Comparison of ENCODE assay signal across 23 cellular contexts in the genomic region with DNA sequence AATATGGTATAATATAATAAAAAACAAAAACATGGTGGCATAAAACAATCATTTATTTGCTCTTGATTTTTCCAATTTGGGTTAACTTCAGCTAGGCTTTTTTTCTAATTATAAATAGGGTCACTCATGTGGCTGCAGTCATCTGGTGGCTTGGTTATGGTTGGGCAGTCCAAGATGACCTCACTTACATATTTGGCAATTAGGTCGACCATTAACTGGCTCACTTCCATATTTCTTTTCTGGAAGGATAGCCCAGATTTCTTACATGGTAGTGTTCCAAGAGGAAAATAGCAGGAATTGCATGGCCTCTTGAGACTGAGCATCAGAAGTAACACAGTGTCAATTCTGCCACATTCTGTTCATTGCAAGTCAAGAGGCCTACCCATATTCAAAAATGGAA.
A peak's percentile ranks its signal among the peaks of the same experiment; 100 is the strongest.
DNase-seq lines count a peak whose midpoint lies in the region; ATAC-seq, FAIRE-seq and TF ChIP-seq lines count a peak whose summit lies in the region.
"Had no signal": no experiment of that assay in that cellular context is flagged by ENCODE, and none has a peak within 500 bp of the region (broad histone marks: within the 10 kb centered on the region; RNA-seq: fewer than 3 reads in every experiment).

No MANE protein-coding gene starts in this region.

- H3K9me3 Mint-ChIP-seq in activated T-helper 17 cell treated with anti-CD3 and anti-CD28 coated beads, Interleukin-2, amount 50 U/mL, for 72 hours, result peaks cover 4% of the 10 kb centered on the region
- H3K9me3 Mint-ChIP-seq in activated CD8-positive, alpha-beta T cell treated with anti-CD3 and anti-CD28 coated beads for 36 hours, result peaks cover 6% of the 10 kb centered on the region
- H3K9me3 Mint-ChIP-seq in progenitor cell of endocrine pancreas (ENCODE audit: low read depth), result peaks cover 5% of the 10 kb centered on the region
- H3K9me3 Mint-ChIP-seq: HFFc6, immature natural killer cell had no signal

- TF ChIP-seq CTCF in fibroblast of pulmonary artery (IDR thresholded peaks at IDR 0.05; ENCODE audit: low read length, missing control alignments) (no peak), progenitor cell of endocrine pancreas (IDR thresholded peaks at IDR 0.05; ENCODE audit: unreplicated experiment) (no peak)
- no peak for TF ChIP-seq CTCF in activated CD8-positive, alpha-beta T cell treated with anti-CD3 and anti-CD28 coated beads for 36 hours (IDR thresholded peaks at IDR 0.05)

- H3K4me1 Mint-ChIP-seq in activated T-helper 17 cell treated with anti-CD3 and anti-CD28 coated beads, Interleukin-2, amount 50 U/mL, for 72 hours, result peaks cover 24% of the 10 kb centered on the region
- H3K4me1 Mint-ChIP-seq in activated CD8-positive, alpha-beta T cell treated with anti-CD3 and anti-CD28 coated beads for 36 hours (ENCODE audit: low read depth), result peaks cover 42% of the 10 kb centered on the region
- H3K4me1 Mint-ChIP-seq in progenitor cell of endocrine pancreas (ENCODE audit: low read depth), result peaks cover 2% of the 10 kb centered on the region

- no peak overlapping the region for H3K4me3 ChIP-seq in fibroblast of pulmonary artery (replicated peaks; ENCODE audit: low read depth, low read length)
- H3K4me3 ChIP-seq: heart left ventricle, ovary, Peyer's patch had no signal

- TF ChIP-seq POLR2A in GM12891 (IDR thresholded peaks at IDR 0.05; ENCODE audit: low read depth, low read length), result no peak

- CTCF ChIA-PET in activated CD8-positive, alpha-beta T cell treated with anti-CD3 and anti-CD28 coated beads for 36 hours (lab: Charles Lee), result no interaction called here

- intact Hi-C loops in activated CD8-positive, alpha-beta T cell treated with anti-CD3 and anti-CD28 coated beads for 36 hours (cut with micrococcal nuclease), result no loop called here

- peaks cover 35% of the 10 kb centered on the region for H3K36me3 Mint-ChIP-seq in activated T-helper 17 cell treated with anti-CD3 and anti-CD28 coated beads, Interleukin-2, amount 50 U/mL, for 72 hours (ENCODE audit: low read depth)
- H3K36me3 Mint-ChIP-seq in activated CD8-positive, alpha-beta T cell treated with anti-CD3 and anti-CD28 coated beads for 36 hours (ENCODE audit: low read depth), result peaks cover 56% of the 10 kb centered on the region
- H3K36me3 Mint-ChIP-seq in progenitor cell of endocrine pancreas (ENCODE audit: insufficient read depth), result peaks cover 2% of the 10 kb centered on the region

- POLR2A ChIA-PET in activated CD8-positive, alpha-beta T cell treated with anti-CD3 and anti-CD28 coated beads for 36 hours (lab: Charles Lee), result no interaction called here

- no peaks in the 10 kb centered on the region for H3K27me3 Mint-ChIP-seq in activated T-helper 17 cell treated with anti-CD3 and anti-CD28 coated beads, Interleukin-2, amount 50 U/mL, for 72 hours
- H3K27me3 Mint-ChIP-seq in activated CD8-positive, alpha-beta T cell treated with anti-CD3 and anti-CD28 coated beads for 36 hours, result no peaks in the 10 kb centered on the region
- no peaks in the 10 kb centered on the region for H3K27me3 Mint-ChIP-seq in progenitor cell of endocrine pancreas
- H3K27me3 Mint-ChIP-seq: activated naive CD8-positive, alpha-beta T cell; naive thymus-derived CD4-positive, alpha-beta T cell had no signal

- FAIRE-seq in GM12891 (lab: Jason Lieb, UNC), result no peak
- FAIRE-seq: bronchial epithelial cell had no signal

- ATAC-seq in activated T-helper 17 cell treated with anti-CD3 and anti-CD28 coated beads, Interleukin-2, amount 50 U/mL, for 72 hours (replicated peaks), result no peak
- ATAC-seq in activated CD8-positive, alpha-beta T cell treated with anti-CD3 and anti-CD28 coated beads for 36 hours, result no peak
- ATAC-seq in HG03571 (IDR thresholded peaks at IDR 0.05; ENCODE audit: unreplicated experiment), result no peak
- ATAC-seq: naive thymus-derived CD4-positive, alpha-beta T cell had no signal

- DNase-seq in AG20443 (ENCODE audit: low spot score) (peak; percentile 16), GM12891 (ENCODE audit: insufficient read length, low spot score) (no peak), fibroblast of pulmonary artery (ENCODE audit: low read depth) (peak; percentile 14), progenitor cell of endocrine pancreas (ENCODE audit: low spot score, unreplicated experiment) (no peak)
- no peak for DNase-seq in activated CD8-positive, alpha-beta T cell treated with anti-CD3 and anti-CD28 coated beads for 36 hours
- DNase-seq: activated CD4-positive, alpha-beta T cell treated with anti-CD3 and anti-CD28 coated beads for 48 hours; activated T-cell treated with anti-CD3 and anti-CD28 coated beads for 4 hours; BE2C; Calu3; GF-D8; heart left ventricle; HFFc6; immature natural killer cell; naive thymus-derived CD4-positive, alpha-beta T cell; NCI-H1417; NCI-H226; ovary; Peyer's patch; stimulated activated CD4-positive, alpha-beta T cell treated with anti-CD3 and anti-CD28 coated beads, Interleukin-2, amount 100 ng/mL, for 48 hours had no signal

- H3K27ac Mint-ChIP-seq in activated T-helper 17 cell treated with anti-CD3 and anti-CD28 coated beads, Interleukin-2, amount 50 U/mL, for 72 hours, result peak overlapping the region; percentile 74
- no peak overlapping the region for H3K27ac Mint-ChIP-seq in activated CD8-positive, alpha-beta T cell treated with anti-CD3 and anti-CD28 coated beads for 36 hours
- H3K27ac Mint-ChIP-seq in progenitor cell of endocrine pancreas, result no peak overlapping the region
- H3K27ac Mint-ChIP-seq: HFFc6 had no signal

- H3K4me3 Mint-ChIP-seq in activated T-helper 17 cell treated with anti-CD3 and anti-CD28 coated beads, Interleukin-2, amount 50 U/mL, for 72 hours, result peak overlapping the region; percentile 51
- no peak overlapping the region for H3K4me3 Mint-ChIP-seq in activated CD8-positive, alpha-beta T cell treated with anti-CD3 and anti-CD28 coated beads for 36 hours
- no peak overlapping the region for H3K4me3 Mint-ChIP-seq in progenitor cell of endocrine pancreas (ENCODE audit: low read depth)
- H3K4me3 Mint-ChIP-seq: activated naive CD8-positive, alpha-beta T cell; HFFc6; immature natural killer cell had no signal

TF ChIP-seq in GM12891, 5 proteins besides CTCF, POLR2A, EP300 and RAD21:
- TF ChIP-seq TAF1 (IDR thresholded peaks at IDR 0.05; ENCODE audit: low read depth, low read length) (no peak), SPI1 (IDR thresholded peaks at IDR 0.05; ENCODE audit: low read depth, low read length) (0 out of 2 replicates have a peak, but pooled peaks have one; percentile 14)

Comparison
In these comparisons a context has a peak if more than half of its experiments do, and no peak if none do; other contexts are left out.
1. DNase-seq: peak in AG20443 (single experiment) and fibroblast of pulmonary artery (single experiment); none in GM12891 (single experiment), activated CD8-positive, alpha-beta T cell treated with anti-CD3 and anti-CD28 coated beads for 36 hours (single experiment) and progenitor cell of endocrine pancreas (single experiment).